In genomic region chr16:610513-611381, GRCh38 we compare ENCODE assay signal across 8 cellular contexts. TPM values are rescaled to one million over a fixed set of nuclear protein-coding genes. Genes with fewer than 3 reads are reported as not detected.
A peak's percentile ranks its signal among the peaks of the same experiment; 100 is the strongest.
DNase-seq lines count a peak whose midpoint lies in the region; ATAC-seq and TF ChIP-seq lines count a peak whose summit lies in the region.

No MANE protein-coding gene starts in this region.

- no peaks in the 10 kb centered on the region for H3K9me3 Mint-ChIP-seq in activated CD8-positive, alpha-beta T cell treated with anti-CD3 and anti-CD28 coated beads for 36 hours
- peaks cover 25% of the 10 kb centered on the region for H3K9me3 Mint-ChIP-seq in neural progenitor cell

- peak; percentile 75 for ATAC-seq in activated CD8-positive, alpha-beta T cell treated with anti-CD3 and anti-CD28 coated beads for 36 hours
- ATAC-seq in upper lobe of left lung (ENCODE audit: low FRiP score in 2 of 2): peak; percentile 88 to 92
- no peak for ATAC-seq in HG03571 (IDR thresholded peaks at IDR 0.05; ENCODE audit: unreplicated experiment)

- no peaks in the 10 kb centered on the region for H3K36me3 Mint-ChIP-seq in activated CD8-positive, alpha-beta T cell treated with anti-CD3 and anti-CD28 coated beads for 36 hours (ENCODE audit: low read depth)
- H3K36me3 Mint-ChIP-seq in neural progenitor cell: peaks cover 22% of the 10 kb centered on the region

- H3K27me3 Mint-ChIP-seq in activated CD8-positive, alpha-beta T cell treated with anti-CD3 and anti-CD28 coated beads for 36 hours: no peaks in the 10 kb centered on the region
- peaks cover 20% of the 10 kb centered on the region for H3K27me3 Mint-ChIP-seq in neural progenitor cell (ENCODE audit: insufficient read depth, low read depth)

- no peaks in the 10 kb centered on the region for H4K20me1 ChIP-seq in neural progenitor cell (ENCODE audit: low read depth)

- DNase-seq in activated gamma-delta T cell treated with Interleukin-2 at 50 U/mL for 16 hours: peak; percentile 41
- DNase-seq in activated gamma-delta T cell (lab: John Stamatoyannopoulos, UW): no peak
- peak; percentile 73 for DNase-seq in activated CD8-positive, alpha-beta T cell treated with anti-CD3 and anti-CD28 coated beads for 36 hours
- DNase-seq in epithelial cell of esophagus (ENCODE audit: low read depth): peak; percentile 83
- DNase-seq in neural progenitor cell (ENCODE audit: low spot score): peak; percentile 71
- peak in 1 of 2 donors; percentile 75 for DNase-seq in upper lobe of left lung
- DNase-seq in mesenteric fat pad (ENCODE audit: low spot score): no peak

- H3F3A ChIP-seq in neural progenitor cell (ENCODE audit: low read depth): no peaks in the 10 kb centered on the region

- H3K36me3 ChIP-seq in neural progenitor cell (no peaks in the 10 kb centered on the region), upper lobe of left lung (no peaks in the 10 kb centered on the region)

- CTCF ChIA-PET in activated CD8-positive, alpha-beta T cell treated with anti-CD3 and anti-CD28 coated beads for 36 hours (lab: Charles Lee): interaction anchor here (0.7 to 2.6 kb wide), 5 partner anchors 9 to 44 kb away, joined by 3 to 9 read pairs (median 4); partner anchors contain the start of gene NHLRC4

- TF ChIP-seq POLR2A in upper lobe of left lung (IDR thresholded peaks at IDR 0.05): no peak

- H3K9me3 ChIP-seq in neural progenitor cell (ENCODE audit: low read depth) (no peaks in the 10 kb centered on the region), upper lobe of left lung (no peaks in the 10 kb centered on the region)

- no peak for TF ChIP-seq EP300 in upper lobe of left lung (IDR thresholded peaks at IDR 0.05)

- POLR2A ChIA-PET in activated CD8-positive, alpha-beta T cell treated with anti-CD3 and anti-CD28 coated beads for 36 hours (lab: Charles Lee): interaction anchor here (0.6 kb wide), 1 partner anchor 29 kb away, joined by 3 read pairs; no protein-coding TSS in a partner anchor

- peaks cover under 1% of the 10 kb centered on the region for H3K79me2 ChIP-seq in neural progenitor cell (ENCODE audit: low read depth)

- no peak overlapping the region for H3K9ac ChIP-seq in neural progenitor cell

- H3K27me3 ChIP-seq in neural progenitor cell (no peaks in the 10 kb centered on the region), upper lobe of left lung (no peaks in the 10 kb centered on the region)

- H3K4me1 Mint-ChIP-seq in activated CD8-positive, alpha-beta T cell treated with anti-CD3 and anti-CD28 coated beads for 36 hours (ENCODE audit: low read depth): peaks cover 12% of the 10 kb centered on the region
- peaks cover 20% of the 10 kb centered on the region for H3K4me1 Mint-ChIP-seq in neural progenitor cell

- H3K4me3 ChIP-seq in epithelial cell of esophagus (ENCODE audit: low read length) (no peak overlapping the region), neural progenitor cell (no peak overlapping the region), upper lobe of left lung (no peak overlapping the region)

- H3K4me2 ChIP-seq in neural progenitor cell: no peak overlapping the region

- H3K27ac ChIP-seq in neural progenitor cell (no peak overlapping the region), upper lobe of left lung (peak overlapping the region in 1 of 4 donors; percentile 42)

- H3K27ac Mint-ChIP-seq in activated CD8-positive, alpha-beta T cell treated with anti-CD3 and anti-CD28 coated beads for 36 hours: no peak overlapping the region
- H3K27ac Mint-ChIP-seq in neural progenitor cell: no peak overlapping the region

- intact Hi-C loops in activated CD8-positive, alpha-beta T cell treated with anti-CD3 and anti-CD28 coated beads for 36 hours (cut with micrococcal nuclease): no loop called here

- no peak overlapping the region for H3K4me3 Mint-ChIP-seq in activated CD8-positive, alpha-beta T cell treated with anti-CD3 and anti-CD28 coated beads for 36 hours
- peak overlapping the region; percentile 43 for H3K4me3 Mint-ChIP-seq in neural progenitor cell

- 76 to 82% methylated on average over 22 to 23 of the region's 28 CpGs for WGBS in upper lobe of left lung, 2 donors

- no peaks in the 10 kb centered on the region for H3K4me1 ChIP-seq in neural progenitor cell
- H3K4me1 ChIP-seq in upper lobe of left lung: peaks cover 0 to 17% (median 8%) of the 10 kb centered on the region in 4 donors

- peak; percentile 83 for TF ChIP-seq CTCF in activated CD8-positive, alpha-beta T cell treated with anti-CD3 and anti-CD28 coated beads for 36 hours (IDR thresholded peaks at IDR 0.05)
- TF ChIP-seq CTCF in epithelial cell of esophagus (IDR thresholded peaks at IDR 0.05; ENCODE audit: insufficient read depth, low read depth, low read length, missing control alignments) (peak; percentile 80), neural progenitor cell (IDR thresholded peaks at IDR 0.05) (peak; percentile 71), upper lobe of left lung (IDR thresholded peaks at IDR 0.05) (peak; percentile 65 to 85 (median 79))

- H2AFZ ChIP-seq in neural progenitor cell (replicated peaks): no peak overlapping the region

RNA-seq across cellular contexts. Expression of gene WFIKKN1, which starts 20.0 kb away (rescaled TPM):
- under 1 TPM in 1 of 2 experiments, not detected in 1; 0.25 TPM for total RNA-seq in activated CD8-positive, alpha-beta T cell treated with anti-CD3 and anti-CD28 coated beads for 36 hours
- total RNA-seq in neural progenitor cell (ENCODE audit: low replicate concordance) (5.9 and 22.5 TPM in 2 replicates), upper lobe of left lung (10 to 100 TPM in 1 of 6 donors, 1 to 10 TPM in 5; 1.7 to 16.8 (median 5.8) TPM), mesenteric fat pad (0.55 TPM)

RNA-seq across cellular contexts. Expression of gene RAB40C, which starts 20.9 kb away (rescaled TPM):
- total RNA-seq in activated CD8-positive, alpha-beta T cell treated with anti-CD3 and anti-CD28 coated beads for 36 hours: 1 to 10 TPM; 8.1 to 8.8 TPM
- total RNA-seq in neural progenitor cell (ENCODE audit: low replicate concordance) (6.0 and 30.0 TPM in 2 replicates), upper lobe of left lung (100 to 1,000 TPM in 1 of 6 donors, 10 to 100 TPM in 5; 40.5 to 101 (median 61.5) TPM), mesenteric fat pad (17.3 TPM)

RNA-seq across cellular contexts. Expression of gene METTL26, which starts 25.4 kb away (rescaled TPM):
- 100 to 1,000 TPM; 119 to 133 TPM for total RNA-seq in activated CD8-positive, alpha-beta T cell treated with anti-CD3 and anti-CD28 coated beads for 36 hours
- total RNA-seq in neural progenitor cell (ENCODE audit: low replicate concordance): 46.0 and 125 TPM in 2 replicates
- 100 to 1,000 TPM in 4 of 6 donors, 10 to 100 TPM in 2; 69.5 to 210 (median 111) TPM for total RNA-seq in upper lobe of left lung
- 62.2 TPM for total RNA-seq in mesenteric fat pad

RNA-seq across cellular contexts. Expression of gene MCRIP2, which starts 30.9 kb away (rescaled TPM):
- 10 to 100 TPM; 60.7 to 62.7 TPM for total RNA-seq in activated CD8-positive, alpha-beta T cell treated with anti-CD3 and anti-CD28 coated beads for 36 hours
- 1.5 and 4.7 TPM in 2 replicates for total RNA-seq in neural progenitor cell (ENCODE audit: low replicate concordance)
- total RNA-seq in upper lobe of left lung: 10 to 100 TPM; 34.9 to 85.7 (median 53.3) TPM
- total RNA-seq in mesenteric fat pad: 34.7 TPM

RNA-seq across cellular contexts. Expression of gene WDR90, which starts 38.4 kb away (rescaled TPM):
- 10 to 100 TPM; 89.6 to 90.7 TPM for total RNA-seq in activated CD8-positive, alpha-beta T cell treated with anti-CD3 and anti-CD28 coated beads for 36 hours
- 9.3 and 33.4 TPM in 2 replicates for total RNA-seq in neural progenitor cell (ENCODE audit: low replicate concordance)
- total RNA-seq in upper lobe of left lung: 100 to 1,000 TPM in 1 of 6 donors, 10 to 100 TPM in 5; 18.8 to 174 (median 34.1) TPM
- 21.1 TPM for total RNA-seq in mesenteric fat pad

Comparison
In these comparisons a context has a peak if more than half of its experiments do, and no peak if none do; other contexts are left out.
1. DNase-seq: peak in activated gamma-delta T cell treated with Interleukin-2 at 50 U/mL for 16 hours (single experiment), activated CD8-positive, alpha-beta T cell treated with anti-CD3 and anti-CD28 coated beads for 36 hours (single experiment), epithelial cell of esophagus (single experiment) and neural progenitor cell (single experiment); none in activated gamma-delta T cell (single experiment) and mesenteric fat pad (single experiment).
2. Peak in every context shown above with its lines, with median percentiles within 50 percentile points of each other: CTCF ChIP-seq.